In the genomic region with DNA sequence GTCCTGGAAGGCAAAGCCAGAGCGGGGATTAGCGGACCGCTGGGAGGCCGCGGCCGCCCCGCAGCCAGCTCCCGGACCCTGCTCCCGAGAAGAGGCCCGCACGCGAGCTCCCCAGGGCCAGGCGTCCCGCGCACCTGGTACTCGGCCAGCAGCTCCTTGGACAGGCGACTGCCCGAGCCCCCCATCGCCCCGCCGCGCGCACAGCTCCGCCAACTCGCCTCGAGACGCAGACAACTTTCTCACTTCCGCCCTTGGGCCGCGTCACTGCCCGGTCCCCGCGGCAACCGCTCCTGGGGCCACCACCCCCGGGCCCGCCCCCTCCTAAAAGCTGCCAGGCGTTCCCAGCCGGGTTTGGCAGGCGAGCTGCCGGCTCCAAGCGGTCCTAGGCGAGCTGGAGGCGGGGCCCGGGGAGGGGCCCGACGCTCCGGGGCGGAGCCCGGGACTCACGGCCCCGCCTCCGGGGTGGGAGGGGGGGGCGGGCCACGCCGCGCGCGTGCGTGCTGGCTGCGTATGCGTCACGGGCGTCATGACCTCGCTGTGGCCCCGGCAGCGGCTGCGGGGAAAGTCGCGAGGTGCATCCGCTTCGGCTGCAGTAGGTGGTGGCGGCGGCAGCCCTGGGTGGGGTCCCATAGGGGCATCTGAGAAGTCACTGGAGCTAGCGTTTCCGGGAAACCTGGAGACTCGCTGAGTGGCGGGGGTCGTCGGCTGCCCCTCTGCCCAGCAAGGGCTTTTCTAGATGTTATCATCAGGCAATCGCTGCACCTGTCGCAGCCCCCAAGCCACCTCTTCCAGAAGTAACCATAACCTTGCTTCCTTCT, we compare ENCODE assay signal across 1 cellular context.
A peak's percentile ranks its signal among the peaks of the same experiment; 100 is the strongest.
TF ChIP-seq lines count a peak whose summit lies in the region.

A gene (minus strand): TSS at position 241 of the 818 bp plus-strand sequence. CDS start 56 bp downstream, at position 185.
A gene with protein sequence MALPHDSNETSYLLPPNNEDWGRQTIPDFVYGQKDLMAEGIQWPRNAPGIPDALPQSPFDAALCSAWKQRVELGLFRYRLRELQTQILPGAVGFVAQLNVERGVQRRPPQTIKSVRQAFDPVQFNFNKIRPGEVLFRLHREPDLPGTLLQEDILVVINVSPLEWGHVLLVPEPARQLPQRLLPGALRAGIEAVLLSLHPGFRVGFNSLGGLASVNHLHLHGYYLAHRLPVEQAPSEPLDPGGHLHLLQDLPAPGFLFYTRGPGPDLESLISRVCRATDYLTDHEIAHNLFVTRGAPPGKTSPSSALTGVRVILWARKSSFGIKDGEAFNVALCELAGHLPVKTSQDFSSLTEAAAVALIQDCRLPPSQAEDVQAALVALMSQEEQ (plus strand): TSS at position 509 of the 818 bp plus-strand sequence. CDS start 6,700 bp downstream, outside the sequence.

TF ChIP-seq in HEK293, 187 proteins besides CTCF, POLR2A, EP300 and RAD21 (continued from another document and continues in another):
- TF ChIP-seq ZBTB8A (tag by site-specific recombination; IDR thresholded peaks at IDR 0.05) (peak; percentile 50; the same call in 1 of the 2 replicates), KLF9 (tag by site-specific recombination; IDR thresholded peaks at IDR 0.05; ENCODE audit: low read depth) (peak; percentile 87), GLIS2 (tag by site-specific recombination; IDR thresholded peaks at IDR 0.05) (peak; percentile 85), OSR2 (tag by site-specific recombination; IDR thresholded peaks at IDR 0.05) (0 out of 2 replicates have a peak, but pooled peaks have one; percentile 7), ZNF561 (tag by site-specific recombination; IDR thresholded peaks at IDR 0.05; ENCODE audit: borderline replicate concordance) (0 out of 2 replicates have a peak, but pooled peaks have one; percentile 31), ZNF24 (tag by site-specific recombination; IDR thresholded peaks at IDR 0.05) (peak; percentile 15; the same call in 1 of the 2 replicates), ZNF76 (tag by site-specific recombination; IDR thresholded peaks at IDR 0.05; ENCODE audit: borderline replicate concordance, low read depth) (peak; percentile 56; the same call in 1 of the 2 replicates), ZNF175 (tag by site-specific recombination; IDR thresholded peaks at IDR 0.05) (no peak), ZNF394 (tag by site-specific recombination; IDR thresholded peaks at IDR 0.05; ENCODE audit: borderline replicate concordance) (peak; percentile 64; the same call in 1 of the 2 replicates), ZNF544 (tag by site-specific recombination; IDR thresholded peaks at IDR 0.05) (no peak), KLF1 (tag by site-specific recombination; IDR thresholded peaks at IDR 0.05) (0 out of 2 replicates have a peak, but pooled peaks have one; percentile 39), ZNF660 (tag by site-specific recombination; IDR thresholded peaks at IDR 0.05) (0 out of 2 replicates have a peak, but pooled peaks have one; percentile 42), SP7 (tag by site-specific recombination; IDR thresholded peaks at IDR 0.05) (peak; percentile 67; the same call in 1 of the 2 replicates), ZNF211 (tag by site-specific recombination; IDR thresholded peaks at IDR 0.05; ENCODE audit: low read depth) (no peak), IKZF3 (tag by site-specific recombination; IDR thresholded peaks at IDR 0.05) (peak; percentile 81), ZIC2 (tag by site-specific recombination; IDR thresholded peaks at IDR 0.05) (0 out of 2 replicates have a peak, but pooled peaks have one; percentile 15), ZBTB17 (tag by site-specific recombination; IDR thresholded peaks at IDR 0.05) (peak; percentile 72), ZNF335 (tag by site-specific recombination; conservative IDR thresholded peaks at IDR 0.05) (peak; percentile 93), ZNF350 (tag by site-specific recombination; IDR thresholded peaks at IDR 0.05) (no peak), ZNF701 (tag by site-specific recombination; IDR thresholded peaks at IDR 0.05) (no peak), KLF8 (tag by site-specific recombination; IDR thresholded peaks at IDR 0.05) (peak; percentile 29), ZNF266 (tag by site-specific recombination; IDR thresholded peaks at IDR 0.05; ENCODE audit: low read depth) (no peak), SP2 (tag by site-specific recombination; IDR thresholded peaks at IDR 0.05) (peak; percentile 76), KLF10 (tag by site-specific recombination; IDR thresholded peaks at IDR 0.05) (peak; percentile 94), TRIM28 (IDR thresholded peaks at IDR 0.05; ENCODE audit: borderline replicate concordance, low read length) (peak; percentile 46; the same call in 1 of the 2 replicates), GLIS1 (tag by site-specific recombination; IDR thresholded peaks at IDR 0.05) (peak; percentile 44), ZNF239 (tag by site-specific recombination; IDR thresholded peaks at IDR 0.05) (no peak)
- TF ChIP-seq, protein P1, sequence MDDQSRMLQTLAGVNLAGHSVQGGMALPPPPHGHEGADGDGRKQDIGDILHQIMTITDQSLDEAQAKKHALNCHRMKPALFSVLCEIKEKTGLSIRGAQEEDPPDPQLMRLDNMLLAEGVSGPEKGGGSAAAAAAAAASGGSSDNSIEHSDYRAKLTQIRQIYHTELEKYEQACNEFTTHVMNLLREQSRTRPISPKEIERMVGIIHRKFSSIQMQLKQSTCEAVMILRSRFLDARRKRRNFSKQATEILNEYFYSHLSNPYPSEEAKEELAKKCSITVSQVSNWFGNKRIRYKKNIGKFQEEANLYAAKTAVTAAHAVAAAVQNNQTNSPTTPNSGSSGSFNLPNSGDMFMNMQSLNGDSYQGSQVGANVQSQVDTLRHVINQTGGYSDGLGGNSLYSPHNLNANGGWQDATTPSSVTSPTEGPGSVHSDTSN (CRISPR knock-in tag; IDR thresholded peaks at IDR 0.05) = peak; percentile 46
- TF ChIP-seq, protein P2, sequence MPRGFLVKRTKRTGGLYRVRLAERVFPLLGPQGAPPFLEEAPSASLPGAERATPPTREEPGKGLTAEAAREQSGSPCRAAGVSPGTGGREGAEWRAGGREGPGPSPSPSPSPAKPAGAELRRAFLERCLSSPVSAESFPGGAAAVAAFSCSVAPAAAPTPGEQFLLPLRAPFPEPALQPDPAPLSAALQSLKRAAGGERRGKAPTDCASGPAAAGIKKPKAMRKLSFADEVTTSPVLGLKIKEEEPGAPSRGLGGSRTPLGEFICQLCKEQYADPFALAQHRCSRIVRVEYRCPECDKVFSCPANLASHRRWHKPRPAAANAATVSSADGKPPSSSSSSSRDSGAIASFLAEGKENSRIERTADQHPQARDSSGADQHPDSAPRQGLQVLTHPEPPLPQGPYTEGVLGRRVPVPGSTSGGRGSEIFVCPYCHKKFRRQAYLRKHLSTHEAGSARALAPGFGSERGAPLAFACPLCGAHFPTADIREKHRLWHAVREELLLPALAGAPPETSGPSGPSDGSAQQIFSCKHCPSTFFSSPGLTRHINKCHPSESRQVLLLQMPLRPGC (tag by site-specific recombination; IDR thresholded peaks at IDR 0.05) = 0 out of 2 replicates have a peak, but pooled peaks have one; percentile 49
- TF ChIP-seq, protein P3, sequence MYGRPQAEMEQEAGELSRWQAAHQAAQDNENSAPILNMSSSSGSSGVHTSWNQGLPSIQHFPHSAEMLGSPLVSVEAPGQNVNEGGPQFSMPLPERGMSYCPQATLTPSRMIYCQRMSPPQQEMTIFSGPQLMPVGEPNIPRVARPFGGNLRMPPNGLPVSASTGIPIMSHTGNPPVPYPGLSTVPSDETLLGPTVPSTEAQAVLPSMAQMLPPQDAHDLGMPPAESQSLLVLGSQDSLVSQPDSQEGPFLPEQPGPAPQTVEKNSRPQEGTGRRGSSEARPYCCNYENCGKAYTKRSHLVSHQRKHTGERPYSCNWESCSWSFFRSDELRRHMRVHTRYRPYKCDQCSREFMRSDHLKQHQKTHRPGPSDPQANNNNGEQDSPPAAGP (tag by site-specific recombination; IDR thresholded peaks at IDR 0.05) = 0 out of 2 replicates have a peak, but pooled peaks have one; percentile 64
- TF ChIP-seq, protein P4, sequence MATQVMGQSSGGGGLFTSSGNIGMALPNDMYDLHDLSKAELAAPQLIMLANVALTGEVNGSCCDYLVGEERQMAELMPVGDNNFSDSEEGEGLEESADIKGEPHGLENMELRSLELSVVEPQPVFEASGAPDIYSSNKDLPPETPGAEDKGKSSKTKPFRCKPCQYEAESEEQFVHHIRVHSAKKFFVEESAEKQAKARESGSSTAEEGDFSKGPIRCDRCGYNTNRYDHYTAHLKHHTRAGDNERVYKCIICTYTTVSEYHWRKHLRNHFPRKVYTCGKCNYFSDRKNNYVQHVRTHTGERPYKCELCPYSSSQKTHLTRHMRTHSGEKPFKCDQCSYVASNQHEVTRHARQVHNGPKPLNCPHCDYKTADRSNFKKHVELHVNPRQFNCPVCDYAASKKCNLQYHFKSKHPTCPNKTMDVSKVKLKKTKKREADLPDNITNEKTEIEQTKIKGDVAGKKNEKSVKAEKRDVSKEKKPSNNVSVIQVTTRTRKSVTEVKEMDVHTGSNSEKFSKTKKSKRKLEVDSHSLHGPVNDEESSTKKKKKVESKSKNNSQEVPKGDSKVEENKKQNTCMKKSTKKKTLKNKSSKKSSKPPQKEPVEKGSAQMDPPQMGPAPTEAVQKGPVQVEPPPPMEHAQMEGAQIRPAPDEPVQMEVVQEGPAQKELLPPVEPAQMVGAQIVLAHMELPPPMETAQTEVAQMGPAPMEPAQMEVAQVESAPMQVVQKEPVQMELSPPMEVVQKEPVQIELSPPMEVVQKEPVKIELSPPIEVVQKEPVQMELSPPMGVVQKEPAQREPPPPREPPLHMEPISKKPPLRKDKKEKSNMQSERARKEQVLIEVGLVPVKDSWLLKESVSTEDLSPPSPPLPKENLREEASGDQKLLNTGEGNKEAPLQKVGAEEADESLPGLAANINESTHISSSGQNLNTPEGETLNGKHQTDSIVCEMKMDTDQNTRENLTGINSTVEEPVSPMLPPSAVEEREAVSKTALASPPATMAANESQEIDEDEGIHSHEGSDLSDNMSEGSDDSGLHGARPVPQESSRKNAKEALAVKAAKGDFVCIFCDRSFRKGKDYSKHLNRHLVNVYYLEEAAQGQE (tag by site-specific recombination; IDR thresholded peaks at IDR 0.05) = peak; percentile 30; the same call in 1 of the 2 replicates
- TF ChIP-seq, protein P5, sequence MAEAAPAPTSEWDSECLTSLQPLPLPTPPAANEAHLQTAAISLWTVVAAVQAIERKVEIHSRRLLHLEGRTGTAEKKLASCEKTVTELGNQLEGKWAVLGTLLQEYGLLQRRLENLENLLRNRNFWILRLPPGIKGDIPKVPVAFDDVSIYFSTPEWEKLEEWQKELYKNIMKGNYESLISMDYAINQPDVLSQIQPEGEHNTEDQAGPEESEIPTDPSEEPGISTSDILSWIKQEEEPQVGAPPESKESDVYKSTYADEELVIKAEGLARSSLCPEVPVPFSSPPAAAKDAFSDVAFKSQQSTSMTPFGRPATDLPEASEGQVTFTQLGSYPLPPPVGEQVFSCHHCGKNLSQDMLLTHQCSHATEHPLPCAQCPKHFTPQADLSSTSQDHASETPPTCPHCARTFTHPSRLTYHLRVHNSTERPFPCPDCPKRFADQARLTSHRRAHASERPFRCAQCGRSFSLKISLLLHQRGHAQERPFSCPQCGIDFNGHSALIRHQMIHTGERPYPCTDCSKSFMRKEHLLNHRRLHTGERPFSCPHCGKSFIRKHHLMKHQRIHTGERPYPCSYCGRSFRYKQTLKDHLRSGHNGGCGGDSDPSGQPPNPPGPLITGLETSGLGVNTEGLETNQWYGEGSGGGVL (tag by site-specific recombination; IDR thresholded peaks at IDR 0.05) = peak; percentile 42; the same call in 1 of the 2 replicates
- TF ChIP-seq, protein P6, sequence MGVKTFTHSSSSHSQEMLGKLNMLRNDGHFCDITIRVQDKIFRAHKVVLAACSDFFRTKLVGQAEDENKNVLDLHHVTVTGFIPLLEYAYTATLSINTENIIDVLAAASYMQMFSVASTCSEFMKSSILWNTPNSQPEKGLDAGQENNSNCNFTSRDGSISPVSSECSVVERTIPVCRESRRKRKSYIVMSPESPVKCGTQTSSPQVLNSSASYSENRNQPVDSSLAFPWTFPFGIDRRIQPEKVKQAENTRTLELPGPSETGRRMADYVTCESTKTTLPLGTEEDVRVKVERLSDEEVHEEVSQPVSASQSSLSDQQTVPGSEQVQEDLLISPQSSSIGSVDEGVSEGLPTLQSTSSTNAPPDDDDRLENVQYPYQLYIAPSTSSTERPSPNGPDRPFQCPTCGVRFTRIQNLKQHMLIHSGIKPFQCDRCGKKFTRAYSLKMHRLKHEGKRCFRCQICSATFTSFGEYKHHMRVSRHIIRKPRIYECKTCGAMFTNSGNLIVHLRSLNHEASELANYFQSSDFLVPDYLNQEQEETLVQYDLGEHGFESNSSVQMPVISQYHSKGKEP (tag by site-specific recombination; IDR thresholded peaks at IDR 0.05) = 0 out of 2 replicates have a peak, but pooled peaks have one; percentile 6
- TF ChIP-seq, protein P7, sequence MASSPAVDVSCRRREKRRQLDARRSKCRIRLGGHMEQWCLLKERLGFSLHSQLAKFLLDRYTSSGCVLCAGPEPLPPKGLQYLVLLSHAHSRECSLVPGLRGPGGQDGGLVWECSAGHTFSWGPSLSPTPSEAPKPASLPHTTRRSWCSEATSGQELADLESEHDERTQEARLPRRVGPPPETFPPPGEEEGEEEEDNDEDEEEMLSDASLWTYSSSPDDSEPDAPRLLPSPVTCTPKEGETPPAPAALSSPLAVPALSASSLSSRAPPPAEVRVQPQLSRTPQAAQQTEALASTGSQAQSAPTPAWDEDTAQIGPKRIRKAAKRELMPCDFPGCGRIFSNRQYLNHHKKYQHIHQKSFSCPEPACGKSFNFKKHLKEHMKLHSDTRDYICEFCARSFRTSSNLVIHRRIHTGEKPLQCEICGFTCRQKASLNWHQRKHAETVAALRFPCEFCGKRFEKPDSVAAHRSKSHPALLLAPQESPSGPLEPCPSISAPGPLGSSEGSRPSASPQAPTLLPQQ (tag by site-specific recombination; IDR thresholded peaks at IDR 0.05) = peak; percentile 24; the same call in 1 of the 2 replicates
- TF ChIP-seq, protein P8, sequence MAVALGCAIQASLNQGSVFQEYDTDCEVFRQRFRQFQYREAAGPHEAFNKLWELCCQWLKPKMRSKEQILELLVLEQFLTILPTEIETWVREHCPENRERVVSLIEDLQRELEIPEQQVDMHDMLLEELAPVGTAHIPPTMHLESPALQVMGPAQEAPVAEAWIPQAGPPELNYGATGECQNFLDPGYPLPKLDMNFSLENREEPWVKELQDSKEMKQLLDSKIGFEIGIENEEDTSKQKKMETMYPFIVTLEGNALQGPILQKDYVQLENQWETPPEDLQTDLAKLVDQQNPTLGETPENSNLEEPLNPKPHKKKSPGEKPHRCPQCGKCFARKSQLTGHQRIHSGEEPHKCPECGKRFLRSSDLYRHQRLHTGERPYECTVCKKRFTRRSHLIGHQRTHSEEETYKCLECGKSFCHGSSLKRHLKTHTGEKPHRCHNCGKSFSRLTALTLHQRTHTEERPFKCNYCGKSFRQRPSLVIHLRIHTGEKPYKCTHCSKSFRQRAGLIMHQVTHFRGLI (tag by site-specific recombination; IDR thresholded peaks at IDR 0.05) = 0 out of 2 replicates have a peak, but pooled peaks have one; percentile 20
- TF ChIP-seq, protein P9, sequence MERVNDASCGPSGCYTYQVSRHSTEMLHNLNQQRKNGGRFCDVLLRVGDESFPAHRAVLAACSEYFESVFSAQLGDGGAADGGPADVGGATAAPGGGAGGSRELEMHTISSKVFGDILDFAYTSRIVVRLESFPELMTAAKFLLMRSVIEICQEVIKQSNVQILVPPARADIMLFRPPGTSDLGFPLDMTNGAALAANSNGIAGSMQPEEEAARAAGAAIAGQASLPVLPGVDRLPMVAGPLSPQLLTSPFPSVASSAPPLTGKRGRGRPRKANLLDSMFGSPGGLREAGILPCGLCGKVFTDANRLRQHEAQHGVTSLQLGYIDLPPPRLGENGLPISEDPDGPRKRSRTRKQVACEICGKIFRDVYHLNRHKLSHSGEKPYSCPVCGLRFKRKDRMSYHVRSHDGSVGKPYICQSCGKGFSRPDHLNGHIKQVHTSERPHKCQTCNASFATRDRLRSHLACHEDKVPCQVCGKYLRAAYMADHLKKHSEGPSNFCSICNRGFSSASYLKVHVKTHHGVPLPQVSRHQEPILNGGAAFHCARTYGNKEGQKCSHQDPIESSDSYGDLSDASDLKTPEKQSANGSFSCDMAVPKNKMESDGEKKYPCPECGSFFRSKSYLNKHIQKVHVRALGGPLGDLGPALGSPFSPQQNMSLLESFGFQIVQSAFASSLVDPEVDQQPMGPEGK (tag by site-specific recombination; IDR thresholded peaks at IDR 0.05) = peak; percentile 98
